ENCODE assay signal across 11 cellular contexts in genomic region chr16:78768723-78769122, GRCh38.
DNase-seq lines count a peak whose midpoint lies in the region; ATAC-seq, FAIRE-seq and TF ChIP-seq lines count a peak whose summit lies in the region.
"Had no signal": no experiment of that assay in that cellular context is flagged by ENCODE, and none has a peak within 500 bp of the region (broad histone marks: within the 10 kb centered on the region; RNA-seq: fewer than 3 reads in every experiment).

No MANE protein-coding gene starts in this region.

- no peak for TF ChIP-seq CTCF in natural killer cell (IDR thresholded peaks at IDR 0.05)

- intact Hi-C loops in natural killer cell (cut with micrococcal nuclease): no loop called here
- intact Hi-C loops in activated T-helper 1 cell treated with anti-CD3 and anti-CD28 coated beads, Interleukin-12 subunit alpha, Interleukin-12 subunit beta, Interleukin-2, Interleukin-4 antibody, amounts not matched to agents 30 ng/mL and 10 ng/mL and 1 ng/mL, durations not matched to agents 14 hours and 24 hours and 36 hours (cut with micrococcal nuclease): no loop called here

- H3K27ac Mint-ChIP-seq in natural killer cell treated with Interleukin-12 subunit alpha and Interleukin-12 subunit beta and Interleukin-15 and Interleukin-18, amount 100 ng/mL, for 72 hours: peak overlapping the region in 1 of 2 donors; percentile 59
- no peak overlapping the region for H3K27ac Mint-ChIP-seq in natural killer cell
- peak overlapping the region; percentile 89 for H3K27ac Mint-ChIP-seq in activated T-helper 1 cell treated with anti-CD3 and anti-CD28 coated beads, Interleukin-12 subunit alpha, Interleukin-12 subunit beta, Interleukin-2, Interleukin-4 antibody, amounts not matched to agents 30 ng/mL and 10 ng/mL and 1 ng/mL, durations not matched to agents 14 hours and 24 hours and 36 hours
- H3K27ac Mint-ChIP-seq in stimulated activated memory B cell treated with anti-CD40 and anti-IgM and Interleukin-4, amounts not matched to agents 10 μg/mL and 1 μg/mL and 100 μg/mL, for 72 hours: no peak overlapping the region

- H3K9me3 Mint-ChIP-seq in natural killer cell treated with Interleukin-12 subunit alpha and Interleukin-12 subunit beta and Interleukin-15 and Interleukin-18, amount 100 ng/mL, for 72 hours: no peaks in the 10 kb centered on the region
- H3K9me3 Mint-ChIP-seq in natural killer cell: no peaks in the 10 kb centered on the region
- H3K9me3 Mint-ChIP-seq in activated T-helper 1 cell treated with anti-CD3 and anti-CD28 coated beads, Interleukin-12 subunit alpha, Interleukin-12 subunit beta, Interleukin-2, Interleukin-4 antibody, amounts not matched to agents 30 ng/mL and 10 ng/mL and 1 ng/mL, durations not matched to agents 14 hours and 24 hours and 36 hours: peaks cover 7% of the 10 kb centered on the region
- H3K9me3 Mint-ChIP-seq in stimulated activated memory B cell treated with anti-CD40 and anti-IgM and Interleukin-4, amounts not matched to agents 10 μg/mL and 1 μg/mL and 100 μg/mL, for 72 hours: no peaks in the 10 kb centered on the region

- H3K36me3 Mint-ChIP-seq in natural killer cell treated with Interleukin-12 subunit alpha and Interleukin-12 subunit beta and Interleukin-15 and Interleukin-18, amount 100 ng/mL, for 72 hours: peaks cover 14% of the 10 kb centered on the region
- H3K36me3 Mint-ChIP-seq in natural killer cell: no peaks in the 10 kb centered on the region
- peaks cover 5% of the 10 kb centered on the region for H3K36me3 Mint-ChIP-seq in activated T-helper 1 cell treated with anti-CD3 and anti-CD28 coated beads, Interleukin-12 subunit alpha, Interleukin-12 subunit beta, Interleukin-2, Interleukin-4 antibody, amounts not matched to agents 30 ng/mL and 10 ng/mL and 1 ng/mL, durations not matched to agents 14 hours and 24 hours and 36 hours (ENCODE audit: low read depth)
- H3K36me3 Mint-ChIP-seq in stimulated activated memory B cell treated with anti-CD40 and anti-IgM and Interleukin-4, amounts not matched to agents 10 μg/mL and 1 μg/mL and 100 μg/mL, for 72 hours: peaks cover 8% of the 10 kb centered on the region

- H3K27me3 Mint-ChIP-seq in natural killer cell treated with Interleukin-12 subunit alpha and Interleukin-12 subunit beta and Interleukin-15 and Interleukin-18, amount 100 ng/mL, for 72 hours: peaks cover 31 to 54% of the 10 kb centered on the region in 2 donors
- peaks cover 39 to 64% of the 10 kb centered on the region in 2 donors for H3K27me3 Mint-ChIP-seq in natural killer cell (ENCODE audit: low read depth in 2 of 2)
- H3K27me3 Mint-ChIP-seq in activated T-helper 1 cell treated with anti-CD3 and anti-CD28 coated beads, Interleukin-12 subunit alpha, Interleukin-12 subunit beta, Interleukin-2, Interleukin-4 antibody, amounts not matched to agents 30 ng/mL and 10 ng/mL and 1 ng/mL, durations not matched to agents 14 hours and 24 hours and 36 hours (ENCODE audit: insufficient read depth): no peaks in the 10 kb centered on the region
- no peaks in the 10 kb centered on the region for H3K27me3 Mint-ChIP-seq in stimulated activated memory B cell treated with anti-CD40 and anti-IgM and Interleukin-4, amounts not matched to agents 10 μg/mL and 1 μg/mL and 100 μg/mL, for 72 hours

- peaks cover 14 to 26% of the 10 kb centered on the region in 2 donors for H3K4me1 Mint-ChIP-seq in natural killer cell treated with Interleukin-12 subunit alpha and Interleukin-12 subunit beta and Interleukin-15 and Interleukin-18, amount 100 ng/mL, for 72 hours (ENCODE audit: low read depth in 2 of 2)
- H3K4me1 Mint-ChIP-seq in natural killer cell: peaks cover 16 to 31% of the 10 kb centered on the region in 2 donors
- peaks cover 40% of the 10 kb centered on the region for H3K4me1 Mint-ChIP-seq in activated T-helper 1 cell treated with anti-CD3 and anti-CD28 coated beads, Interleukin-12 subunit alpha, Interleukin-12 subunit beta, Interleukin-2, Interleukin-4 antibody, amounts not matched to agents 30 ng/mL and 10 ng/mL and 1 ng/mL, durations not matched to agents 14 hours and 24 hours and 36 hours (ENCODE audit: low read depth)
- H3K4me1 Mint-ChIP-seq in stimulated activated memory B cell treated with anti-CD40 and anti-IgM and Interleukin-4, amounts not matched to agents 10 μg/mL and 1 μg/mL and 100 μg/mL, for 72 hours: peaks cover 22% of the 10 kb centered on the region

- peak in 1 of 2 donors; percentile 89 for ATAC-seq in natural killer cell treated with Interleukin-12 subunit alpha and Interleukin-12 subunit beta and Interleukin-15 and Interleukin-18, amount 100 ng/mL, for 72 hours
- no peak for ATAC-seq in natural killer cell
- peak; percentile 78 for ATAC-seq in HG03439 (IDR thresholded peaks at IDR 0.05; ENCODE audit: unreplicated experiment)
- ATAC-seq in stimulated activated memory B cell treated with anti-CD40 and anti-IgM and Interleukin-4, amounts not matched to agents 10 μg/mL and 1 μg/mL and 100 μg/mL, for 72 hours: peak; percentile 56
- ATAC-seq: left cardiac atrium; naive thymus-derived CD4-positive, alpha-beta T cell had no signal

- peak overlapping the region; percentile 53 for H3K4me3 Mint-ChIP-seq in natural killer cell treated with Interleukin-12 subunit alpha and Interleukin-12 subunit beta and Interleukin-15 and Interleukin-18, amount 100 ng/mL, for 72 hours
- no peak overlapping the region for H3K4me3 Mint-ChIP-seq in natural killer cell
- H3K4me3 Mint-ChIP-seq in activated T-helper 1 cell treated with anti-CD3 and anti-CD28 coated beads, Interleukin-12 subunit alpha, Interleukin-12 subunit beta, Interleukin-2, Interleukin-4 antibody, amounts not matched to agents 30 ng/mL and 10 ng/mL and 1 ng/mL, durations not matched to agents 14 hours and 24 hours and 36 hours: no peak overlapping the region
- H3K4me3 Mint-ChIP-seq in stimulated activated memory B cell treated with anti-CD40 and anti-IgM and Interleukin-4, amounts not matched to agents 10 μg/mL and 1 μg/mL and 100 μg/mL, for 72 hours: peak overlapping the region; percentile 16

- no peak for DNase-seq in natural killer cell treated with Interleukin-12 subunit alpha and Interleukin-12 subunit beta and Interleukin-15 and Interleukin-18, amount 100 ng/mL, for 72 hours (ENCODE audit: low spot score)
- no peak for DNase-seq in natural killer cell
- DNase-seq in activated T-helper 1 cell treated with anti-CD3 and anti-CD28 coated beads, Interleukin-12 subunit alpha, Interleukin-12 subunit beta, Interleukin-2, Interleukin-4 antibody, amounts not matched to agents 30 ng/mL and 10 ng/mL and 1 ng/mL, durations not matched to agents 14 hours and 24 hours and 36 hours (ENCODE audit: low spot score): peak; percentile 16
- no peak for DNase-seq in kidney glomerular epithelial cell (lab: John Stamatoyannopoulos, UW)
- DNase-seq in frontal cortex (ENCODE audit: low spot score in 2 of 2): no peak
- no peak for DNase-seq in midbrain (lab: John Stamatoyannopoulos, UW)
- DNase-seq: glutamatergic neuron; left cardiac atrium; naive thymus-derived CD4-positive, alpha-beta T cell had no signal

- no peak for FAIRE-seq in frontal cortex (lab: Jason Lieb, UNC)

Comparison
In these comparisons a context has a peak if more than half of its experiments do, and no peak if none do; other contexts are left out.
1. H3K4me3 Mint-ChIP-seq: peak in natural killer cell treated with Interleukin-12 subunit alpha and Interleukin-12 subunit beta and Interleukin-15 and Interleukin-18, amount 100 ng/mL, for 72 hours (single experiment) and stimulated activated memory B cell treated with anti-CD40 and anti-IgM and Interleukin-4, amounts not matched to agents 10 μg/mL and 1 μg/mL and 100 μg/mL, for 72 hours (single experiment); none in natural killer cell (single experiment) and activated T-helper 1 cell treated with anti-CD3 and anti-CD28 coated beads, Interleukin-12 subunit alpha, Interleukin-12 subunit beta, Interleukin-2, Interleukin-4 antibody, amounts not matched to agents 30 ng/mL and 10 ng/mL and 1 ng/mL, durations not matched to agents 14 hours and 24 hours and 36 hours (single experiment).
2. ATAC-seq: peak in HG03439 (single experiment) and stimulated activated memory B cell treated with anti-CD40 and anti-IgM and Interleukin-4, amounts not matched to agents 10 μg/mL and 1 μg/mL and 100 μg/mL, for 72 hours (single experiment); none in natural killer cell (0 of 3).